ENCODE assay signal across 28 cellular contexts in genomic region chr15:25743909-25744275, GRCh38.
"Had no signal": no experiment of that assay in that cellular context is flagged by ENCODE, and none has a peak within 500 bp of the region (broad histone marks: within the 10 kb centered on the region; RNA-seq: fewer than 3 reads in every experiment).

No MANE protein-coding gene starts in this region.

- H3K9me2 ChIP-seq: SK-N-SH had no signal

- H3K27me3 ChIP-seq: cardiac muscle cell, SJSA1 had no signal

- H3K9me3 Mint-ChIP-seq: activated CD4-positive, alpha-beta memory T cell treated with anti-CD3 and anti-CD28 coated beads, Interleukin-2, amount 10 ng/mL, durations not matched to agents 7 days and 5 days; activated naive CD4-positive, alpha-beta T cell treated with anti-CD3 and anti-CD28 coated beads for 36 hours; activated naive CD8-positive, alpha-beta T cell treated with anti-CD3 and anti-CD28 coated beads, Interleukin-2, amount 50 U/mL, for 24 hours; central memory CD8-positive, alpha-beta T cell; T-helper 1 cell treated with Interleukin-12 subunit alpha and Interleukin-12 subunit beta and Interleukin-4 antibody, amounts not matched to agents 30 μg/mL and 1 μg/mL, for 36 hours; T-helper 2 cell treated with Interferon-gamma antibody and Interleukin-4, amounts not matched to agents 5 μg/mL and 100 μg/mL, for 36 hours had no signal

- DNase-seq: activated CD4-positive, alpha-beta memory T cell treated with anti-CD3 and anti-CD28 coated beads, Interleukin-2, amount 10 ng/mL, durations not matched to agents 7 days and 5 days; activated CD4-positive, alpha-beta T cell treated with anti-CD3 and anti-CD28 coated beads for 36 hours; activated CD8-positive, alpha-beta memory T cell treated with anti-CD3 and anti-CD28 coated beads, Interleukin-2, amount 10 ng/mL, durations not matched to agents 7 days and 5 days; activated CD8-positive, alpha-beta memory T cell treated with anti-CD3 and anti-CD28 coated beads, Interleukin-2, amount 50 U/mL, for 48 hours; activated gamma-delta T cell treated with Interleukin-2 at 50 U/mL for 16 hours; activated naive CD4-positive, alpha-beta T cell treated with anti-CD3 and anti-CD28 coated beads for 36 hours; activated naive CD8-positive, alpha-beta T cell treated with anti-CD3 and anti-CD28 coated beads, Interleukin-2, amount 50 U/mL, for 24 hours; anterior cingulate cortex; KG1; MM.1S; MV-4-11; NCI-H1092; NCI-H1436 treated with DMSO at 0.1 percent for 48 hours; NCI-H1694 treated with DMSO at 0.1 percent for 48 hours; NCI-H2029; NCI-H345; NCI-H524 treated with DMSO at 0.1 percent for 48 hours; SHP77 treated with DMSO at 0.1 percent for 48 hours; SK-N-SH had no signal

- H3K36me3 ChIP-seq: cardiac muscle cell had no signal

- H3K4me1 Mint-ChIP-seq: WTC11 had no signal

- H3K4me3 Mint-ChIP-seq: activated CD4-positive, alpha-beta memory T cell treated with anti-CD3 and anti-CD28 coated beads, Interleukin-2, amount 10 ng/mL, durations not matched to agents 7 days and 5 days; activated CD4-positive, alpha-beta T cell treated with anti-CD3 and anti-CD28 coated beads for 36 hours; activated CD8-positive, alpha-beta memory T cell treated with anti-CD3 and anti-CD28 coated beads, Interleukin-2, amount 10 ng/mL, durations not matched to agents 7 days and 5 days; activated naive CD4-positive, alpha-beta T cell treated with anti-CD3 and anti-CD28 coated beads for 36 hours; activated naive CD8-positive, alpha-beta T cell; activated naive CD8-positive, alpha-beta T cell treated with anti-CD3 and anti-CD28 coated beads, Interleukin-2, amount 50 U/mL, for 24 hours; central memory CD8-positive, alpha-beta T cell; T-helper 1 cell treated with Interleukin-12 subunit alpha and Interleukin-12 subunit beta and Interleukin-4 antibody, amounts not matched to agents 30 μg/mL and 1 μg/mL, for 36 hours; T-helper 2 cell treated with Interferon-gamma antibody and Interleukin-4, amounts not matched to agents 5 μg/mL and 100 μg/mL, for 36 hours; WTC11 had no signal

- H3K4me2 ChIP-seq: SK-N-SH had no signal

- H3K9ac ChIP-seq: SK-N-SH had no signal

- H3K27ac Mint-ChIP-seq: activated CD4-positive, alpha-beta memory T cell treated with anti-CD3 and anti-CD28 coated beads, Interleukin-2, amount 10 ng/mL, durations not matched to agents 7 days and 5 days; activated CD4-positive, alpha-beta T cell treated with anti-CD3 and anti-CD28 coated beads for 36 hours; activated CD8-positive, alpha-beta memory T cell treated with anti-CD3 and anti-CD28 coated beads, Interleukin-2, amount 10 ng/mL, durations not matched to agents 7 days and 5 days; activated naive CD4-positive, alpha-beta T cell treated with anti-CD3 and anti-CD28 coated beads for 36 hours; activated naive CD8-positive, alpha-beta T cell; T-helper 1 cell treated with Interleukin-12 subunit alpha and Interleukin-12 subunit beta and Interleukin-4 antibody, amounts not matched to agents 30 μg/mL and 1 μg/mL, for 36 hours; WTC11 had no signal

- H3K4me3 ChIP-seq: cardiac muscle cell, SJSA1 had no signal

- ATAC-seq: activated CD4-positive, alpha-beta T cell treated with anti-CD3 and anti-CD28 coated beads for 36 hours; activated CD4-positive, CD25-positive, alpha-beta regulatory T cell treated with anti-CD3 and anti-CD28 coated beads, Interleukin-2, amount 50 U/mL, for 24 hours; activated CD8-positive, alpha-beta memory T cell treated with anti-CD3 and anti-CD28 coated beads, Interleukin-2, amount 10 ng/mL, durations not matched to agents 7 days and 5 days; activated naive CD8-positive, alpha-beta T cell treated with anti-CD3 and anti-CD28 coated beads, Interleukin-2, amount 50 U/mL, for 24 hours; Panc1; WTC11 had no signal

- H3K27ac ChIP-seq: cardiac muscle cell, SJSA1 had no signal

- H3K9me3 ChIP-seq: SJSA1, SK-N-SH had no signal

- H3K27me3 Mint-ChIP-seq: activated CD4-positive, alpha-beta memory T cell treated with anti-CD3 and anti-CD28 coated beads, Interleukin-2, amount 10 ng/mL, durations not matched to agents 7 days and 5 days; activated CD4-positive, alpha-beta T cell treated with anti-CD3 and anti-CD28 coated beads for 36 hours; activated CD8-positive, alpha-beta memory T cell treated with anti-CD3 and anti-CD28 coated beads, Interleukin-2, amount 10 ng/mL, durations not matched to agents 7 days and 5 days; activated naive CD8-positive, alpha-beta T cell; activated naive CD8-positive, alpha-beta T cell treated with anti-CD3 and anti-CD28 coated beads, Interleukin-2, amount 50 U/mL, for 24 hours; central memory CD8-positive, alpha-beta T cell had no signal

- H3K36me3 Mint-ChIP-seq: WTC11 had no signal

- H3K4me1 ChIP-seq: SJSA1 had no signal
